In genomic region chr22:36369004-36369921, GRCh38 we compare ENCODE assay signal across 8 cellular contexts. TPM values are rescaled to one million over a fixed set of nuclear protein-coding genes. Genes with fewer than 3 reads are reported as not detected.
DNase-seq lines count a peak whose midpoint lies in the region; ATAC-seq and TF ChIP-seq lines count a peak whose summit lies in the region.

No MANE protein-coding gene starts in this region.

- ATAC-seq in PC-3 (peak; percentile 4; the same call in 1 of the 2 replicates), GM21360 (IDR thresholded peaks at IDR 0.05; ENCODE audit: unreplicated experiment) (no peak), HG03565 (IDR thresholded peaks at IDR 0.05; ENCODE audit: unreplicated experiment) (no peak), GM18870 (IDR thresholded peaks at IDR 0.05; ENCODE audit: unreplicated experiment) (no peak), GM18861 (IDR thresholded peaks at IDR 0.05; ENCODE audit: unreplicated experiment) (no peak)

- H3K4me1 Mint-ChIP-seq in nephron, result peaks cover 84% of the 10 kb centered on the region

- H3K9me3 ChIP-seq in BLaER1 (no peaks in the 10 kb centered on the region), PC-3 (ENCODE audit: low read length) (no peaks in the 10 kb centered on the region)

- H3K4me3 ChIP-seq in BLaER1 (no peak overlapping the region), PC-3 (ENCODE audit: low read length) (no peak overlapping the region)

- peaks cover 100% of the 10 kb centered on the region for H3K4me1 ChIP-seq in BLaER1
- H3K4me1 ChIP-seq in PC-3 (ENCODE audit: insufficient read depth, low read length), result peaks cover 97% of the 10 kb centered on the region

- no peaks in the 10 kb centered on the region for H3K36me3 Mint-ChIP-seq in nephron (ENCODE audit: low read depth)

- no peaks in the 10 kb centered on the region for H3K9me2 ChIP-seq in PC-3 (replicated peaks; ENCODE audit: low read length)

- POLR2A ChIA-PET in PC-3 (lab: Charles Lee; ENCODE audit: unreplicated experiment), result no interaction called here

- H3K4me2 ChIP-seq in BLaER1 (peak overlapping the region; percentile 100), PC-3 (ENCODE audit: low read length) (peak overlapping the region; percentile 52)

- H4K20me1 ChIP-seq in BLaER1, result peaks cover 100% of the 10 kb centered on the region
- H4K20me1 ChIP-seq in PC-3 (ENCODE audit: low read length), result peaks cover 83% of the 10 kb centered on the region

- H3K79me2 ChIP-seq in PC-3 (ENCODE audit: low read length), result peaks cover 100% of the 10 kb centered on the region

- CTCF ChIA-PET in PC-3 (lab: Charles Lee), result no interaction called here

- H3K9me3 Mint-ChIP-seq in nephron, result no peaks in the 10 kb centered on the region

- H3K9ac ChIP-seq in BLaER1, result 0 out of 2 replicates have a peak overlapping the region, but pooled peaks have one; percentile 0
- no peak overlapping the region for H3K9ac ChIP-seq in PC-3 (ENCODE audit: low read length)

- H3K27me3 Mint-ChIP-seq in nephron (ENCODE audit: low read depth), result no peaks in the 10 kb centered on the region

- H3K36me3 ChIP-seq in BLaER1 (peaks cover 66% of the 10 kb centered on the region), PC-3 (ENCODE audit: low read depth, low read length) (peaks cover 13% of the 10 kb centered on the region; the same call in 1 of the 2 replicates)

- TF ChIP-seq CTCF in PC-3 (conservative IDR thresholded peaks at IDR 0.05; ENCODE audit: low read depth, low read length), result no peak
- TF ChIP-seq CTCF in nephron (IDR thresholded peaks at IDR 0.05; ENCODE audit: unreplicated experiment in 3 of 3), result no peak

- intact Hi-C loops in PC-3 (cut with micrococcal nuclease), result no loop called here

- no peak overlapping the region for H2AFZ ChIP-seq in PC-3 (ENCODE audit: low read length)

- H3K27ac Mint-ChIP-seq in nephron, result peak overlapping the region; percentile 85 to 98 (median 95)

- H3K27ac ChIP-seq in BLaER1 (no peak overlapping the region), PC-3 (ENCODE audit: low read length) (peak overlapping the region; percentile 45; the same call in 1 of the 2 replicates), caudate nucleus (ENCODE audit: low read depth, low read length) (peak overlapping the region; percentile 2)

- no peaks in the 10 kb centered on the region for H3F3A ChIP-seq in PC-3 (ENCODE audit: low read length, unreplicated experiment)

- H3K27me3 ChIP-seq in BLaER1, result no peaks in the 10 kb centered on the region
- H3K27me3 ChIP-seq in PC-3 (ENCODE audit: low read length), result no peaks in the 10 kb centered on the region

- H3K4me3 Mint-ChIP-seq in nephron, result peak overlapping the region; percentile 30 to 53 (median 41)

- DNase-seq in PC-3 (no peak), caudate nucleus (lab: John Stamatoyannopoulos, UW) (peak in 2 of 61 donors; percentile 33 to 47)

- no TSS peak for BruUV-seq in PC-3 (replicated peaks; lab: Mats Ljungman, UMichigan)

RNA-seq across cellular contexts. Expression of gene MYH9, which starts 18.5 kb away (rescaled TPM):
- total RNA-seq in PC-3 (2014; rRNA removed), result 357 and 546 TPM in 2 replicates
